In genomic region chr10:1297566-1298301, GRCh38 we compare ENCODE assay signal across 1 cellular context.
TF ChIP-seq lines count a peak whose summit lies in the region.

No MANE protein-coding gene starts in this region.

TF ChIP-seq in H1, 55 proteins besides CTCF, POLR2A, EP300 and RAD21:
- TF ChIP-seq ASH2L (IDR thresholded peaks at IDR 0.05; ENCODE audit: low read length), result no peak
- TF ChIP-seq TEAD4 (IDR thresholded peaks at IDR 0.05; ENCODE audit: low read depth, low read length), result 0 out of 2 replicates have a peak, but pooled peaks have one; percentile 51
- TF ChIP-seq NANOG (IDR thresholded peaks at IDR 0.05; ENCODE audit: insufficient read depth, low read depth, low read length, poor library complexity, severe bottlenecking), result no peak
- TF ChIP-seq CREB1 (IDR thresholded peaks at IDR 0.05), result peak; percentile 21; the same call in 1 of the 2 replicates
- TF ChIP-seq CHD1 (IDR thresholded peaks at IDR 0.05; ENCODE audit: low read depth, low read length), result no peak
- 0 out of 2 replicates have a peak, but pooled peaks have one; percentile 34 for TF ChIP-seq YY1 (IDR thresholded peaks at IDR 0.05; ENCODE audit: low read depth, low read length)
- no peak for TF ChIP-seq MAFK (IDR thresholded peaks at IDR 0.05; ENCODE audit: low read depth, low read length)
- no peak for TF ChIP-seq EZH2 (IDR thresholded peaks at IDR 0.05; ENCODE audit: low read depth, low read length, severe bottlenecking)
- no peak for TF ChIP-seq SIX5 (IDR thresholded peaks at IDR 0.05; ENCODE audit: low read depth, low read length)
TF ChIP-seq in H1: peak in this region for 3.
